2 cellular contexts compared by ENCODE assay signal in genomic region chr7:158263110-158263963, GRCh38.
TF ChIP-seq lines count a peak whose summit lies in the region.

No MANE protein-coding gene starts in this region.

TF ChIP-seq in IMR-90, 13 proteins besides CTCF, POLR2A, EP300 and RAD21:
- TF ChIP-seq ELK1 (IDR thresholded peaks at IDR 0.05; ENCODE audit: borderline replicate concordance, low read depth, low read length) (no peak), FOS (IDR thresholded peaks at IDR 0.05; ENCODE audit: low read depth, low read length) (no peak), MAZ (IDR thresholded peaks at IDR 0.05; ENCODE audit: borderline replicate concordance, low read depth, low read length) (no peak), MAFK (IDR thresholded peaks at IDR 0.05; ENCODE audit: low read depth, low read length) (no peak), CEBPB (IDR thresholded peaks at IDR 0.05; ENCODE audit: low read depth, low read length) (no peak), NFE2L2 (IDR thresholded peaks at IDR 0.05; ENCODE audit: low read depth, low read length) (no peak), USF2 (IDR thresholded peaks at IDR 0.05; ENCODE audit: low read depth, low read length) (no peak), RCOR1 (IDR thresholded peaks at IDR 0.05; ENCODE audit: insufficient replicate concordance, low read length) (no peak), BHLHE40 (IDR thresholded peaks at IDR 0.05; ENCODE audit: low read depth, low read length) (no peak), MXI1 (IDR thresholded peaks at IDR 0.05; ENCODE audit: borderline replicate concordance, low read depth, low read length) (no peak), CHD1 (IDR thresholded peaks at IDR 0.05; ENCODE audit: low read depth, low read length) (no peak), RFX5 (IDR thresholded peaks at IDR 0.05; ENCODE audit: low read depth, low read length) (no peak), SMC3 (IDR thresholded peaks at IDR 0.05; ENCODE audit: low read depth, low read length) (no peak)

TF ChIP-seq in endothelial cell of umbilical vein, 7 proteins besides CTCF, POLR2A, EP300 and RAD21:
- TF ChIP-seq MAX (IDR thresholded peaks at IDR 0.05; ENCODE audit: insufficient read depth, insufficient read length) (peak; percentile 7), EZH2 (IDR thresholded peaks at IDR 0.05; ENCODE audit: borderline replicate concordance, low read depth, low read length, severe bottlenecking) (no peak)
